In the genomic region with DNA sequence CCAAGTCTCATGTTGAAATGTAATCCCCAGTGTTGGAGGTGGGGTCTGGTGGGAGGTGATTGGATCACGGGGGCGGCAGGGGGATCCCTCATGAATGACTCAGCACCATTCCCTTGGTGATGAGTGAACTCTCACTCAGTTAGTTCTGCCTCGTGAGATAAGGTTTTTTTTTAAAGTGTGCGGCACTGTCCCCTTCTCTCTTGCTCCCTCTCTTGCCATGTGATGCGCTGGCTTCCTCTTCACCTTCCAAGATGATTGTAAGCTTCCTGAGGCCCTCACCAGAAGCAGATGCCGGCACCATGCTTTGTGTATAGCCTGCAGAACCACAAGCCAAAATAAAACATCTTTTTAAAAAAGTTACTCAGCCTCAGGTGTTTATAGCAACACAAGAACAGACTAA, we compare ENCODE assay signal across 1 cellular context.
TF ChIP-seq lines count a peak whose summit lies in the region.

No MANE protein-coding gene starts in this region.

TF ChIP-seq in GM23338, 12 proteins besides CTCF, POLR2A, EP300 and RAD21 (continued from another document):
- TF ChIP-seq, protein P1, sequence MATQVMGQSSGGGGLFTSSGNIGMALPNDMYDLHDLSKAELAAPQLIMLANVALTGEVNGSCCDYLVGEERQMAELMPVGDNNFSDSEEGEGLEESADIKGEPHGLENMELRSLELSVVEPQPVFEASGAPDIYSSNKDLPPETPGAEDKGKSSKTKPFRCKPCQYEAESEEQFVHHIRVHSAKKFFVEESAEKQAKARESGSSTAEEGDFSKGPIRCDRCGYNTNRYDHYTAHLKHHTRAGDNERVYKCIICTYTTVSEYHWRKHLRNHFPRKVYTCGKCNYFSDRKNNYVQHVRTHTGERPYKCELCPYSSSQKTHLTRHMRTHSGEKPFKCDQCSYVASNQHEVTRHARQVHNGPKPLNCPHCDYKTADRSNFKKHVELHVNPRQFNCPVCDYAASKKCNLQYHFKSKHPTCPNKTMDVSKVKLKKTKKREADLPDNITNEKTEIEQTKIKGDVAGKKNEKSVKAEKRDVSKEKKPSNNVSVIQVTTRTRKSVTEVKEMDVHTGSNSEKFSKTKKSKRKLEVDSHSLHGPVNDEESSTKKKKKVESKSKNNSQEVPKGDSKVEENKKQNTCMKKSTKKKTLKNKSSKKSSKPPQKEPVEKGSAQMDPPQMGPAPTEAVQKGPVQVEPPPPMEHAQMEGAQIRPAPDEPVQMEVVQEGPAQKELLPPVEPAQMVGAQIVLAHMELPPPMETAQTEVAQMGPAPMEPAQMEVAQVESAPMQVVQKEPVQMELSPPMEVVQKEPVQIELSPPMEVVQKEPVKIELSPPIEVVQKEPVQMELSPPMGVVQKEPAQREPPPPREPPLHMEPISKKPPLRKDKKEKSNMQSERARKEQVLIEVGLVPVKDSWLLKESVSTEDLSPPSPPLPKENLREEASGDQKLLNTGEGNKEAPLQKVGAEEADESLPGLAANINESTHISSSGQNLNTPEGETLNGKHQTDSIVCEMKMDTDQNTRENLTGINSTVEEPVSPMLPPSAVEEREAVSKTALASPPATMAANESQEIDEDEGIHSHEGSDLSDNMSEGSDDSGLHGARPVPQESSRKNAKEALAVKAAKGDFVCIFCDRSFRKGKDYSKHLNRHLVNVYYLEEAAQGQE (IDR thresholded peaks at IDR 0.05; ENCODE audit: unreplicated experiment): no peak
- TF ChIP-seq POLR2AphosphoS5 (IDR thresholded peaks at IDR 0.05; ENCODE audit: low read depth) (no peak), EZH2 (IDR thresholded peaks at IDR 0.05; ENCODE audit: low read depth, unreplicated experiment) (no peak), EZH2phosphoT487 (IDR thresholded peaks at IDR 0.05; ENCODE audit: unreplicated experiment) (no peak), CREB1 (CRISPR knock-in tag; IDR thresholded peaks at IDR 0.05; ENCODE audit: low read depth) (no peak), ZNF114 (CRISPR knock-in tag; IDR thresholded peaks at IDR 0.05) (no peak)
- TF ChIP-seq, protein P2, sequence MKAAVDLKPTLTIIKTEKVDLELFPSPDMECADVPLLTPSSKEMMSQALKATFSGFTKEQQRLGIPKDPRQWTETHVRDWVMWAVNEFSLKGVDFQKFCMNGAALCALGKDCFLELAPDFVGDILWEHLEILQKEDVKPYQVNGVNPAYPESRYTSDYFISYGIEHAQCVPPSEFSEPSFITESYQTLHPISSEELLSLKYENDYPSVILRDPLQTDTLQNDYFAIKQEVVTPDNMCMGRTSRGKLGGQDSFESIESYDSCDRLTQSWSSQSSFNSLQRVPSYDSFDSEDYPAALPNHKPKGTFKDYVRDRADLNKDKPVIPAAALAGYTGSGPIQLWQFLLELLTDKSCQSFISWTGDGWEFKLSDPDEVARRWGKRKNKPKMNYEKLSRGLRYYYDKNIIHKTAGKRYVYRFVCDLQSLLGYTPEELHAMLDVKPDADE (IDR thresholded peaks at IDR 0.05): no peak
- TF ChIP-seq, protein P3, sequence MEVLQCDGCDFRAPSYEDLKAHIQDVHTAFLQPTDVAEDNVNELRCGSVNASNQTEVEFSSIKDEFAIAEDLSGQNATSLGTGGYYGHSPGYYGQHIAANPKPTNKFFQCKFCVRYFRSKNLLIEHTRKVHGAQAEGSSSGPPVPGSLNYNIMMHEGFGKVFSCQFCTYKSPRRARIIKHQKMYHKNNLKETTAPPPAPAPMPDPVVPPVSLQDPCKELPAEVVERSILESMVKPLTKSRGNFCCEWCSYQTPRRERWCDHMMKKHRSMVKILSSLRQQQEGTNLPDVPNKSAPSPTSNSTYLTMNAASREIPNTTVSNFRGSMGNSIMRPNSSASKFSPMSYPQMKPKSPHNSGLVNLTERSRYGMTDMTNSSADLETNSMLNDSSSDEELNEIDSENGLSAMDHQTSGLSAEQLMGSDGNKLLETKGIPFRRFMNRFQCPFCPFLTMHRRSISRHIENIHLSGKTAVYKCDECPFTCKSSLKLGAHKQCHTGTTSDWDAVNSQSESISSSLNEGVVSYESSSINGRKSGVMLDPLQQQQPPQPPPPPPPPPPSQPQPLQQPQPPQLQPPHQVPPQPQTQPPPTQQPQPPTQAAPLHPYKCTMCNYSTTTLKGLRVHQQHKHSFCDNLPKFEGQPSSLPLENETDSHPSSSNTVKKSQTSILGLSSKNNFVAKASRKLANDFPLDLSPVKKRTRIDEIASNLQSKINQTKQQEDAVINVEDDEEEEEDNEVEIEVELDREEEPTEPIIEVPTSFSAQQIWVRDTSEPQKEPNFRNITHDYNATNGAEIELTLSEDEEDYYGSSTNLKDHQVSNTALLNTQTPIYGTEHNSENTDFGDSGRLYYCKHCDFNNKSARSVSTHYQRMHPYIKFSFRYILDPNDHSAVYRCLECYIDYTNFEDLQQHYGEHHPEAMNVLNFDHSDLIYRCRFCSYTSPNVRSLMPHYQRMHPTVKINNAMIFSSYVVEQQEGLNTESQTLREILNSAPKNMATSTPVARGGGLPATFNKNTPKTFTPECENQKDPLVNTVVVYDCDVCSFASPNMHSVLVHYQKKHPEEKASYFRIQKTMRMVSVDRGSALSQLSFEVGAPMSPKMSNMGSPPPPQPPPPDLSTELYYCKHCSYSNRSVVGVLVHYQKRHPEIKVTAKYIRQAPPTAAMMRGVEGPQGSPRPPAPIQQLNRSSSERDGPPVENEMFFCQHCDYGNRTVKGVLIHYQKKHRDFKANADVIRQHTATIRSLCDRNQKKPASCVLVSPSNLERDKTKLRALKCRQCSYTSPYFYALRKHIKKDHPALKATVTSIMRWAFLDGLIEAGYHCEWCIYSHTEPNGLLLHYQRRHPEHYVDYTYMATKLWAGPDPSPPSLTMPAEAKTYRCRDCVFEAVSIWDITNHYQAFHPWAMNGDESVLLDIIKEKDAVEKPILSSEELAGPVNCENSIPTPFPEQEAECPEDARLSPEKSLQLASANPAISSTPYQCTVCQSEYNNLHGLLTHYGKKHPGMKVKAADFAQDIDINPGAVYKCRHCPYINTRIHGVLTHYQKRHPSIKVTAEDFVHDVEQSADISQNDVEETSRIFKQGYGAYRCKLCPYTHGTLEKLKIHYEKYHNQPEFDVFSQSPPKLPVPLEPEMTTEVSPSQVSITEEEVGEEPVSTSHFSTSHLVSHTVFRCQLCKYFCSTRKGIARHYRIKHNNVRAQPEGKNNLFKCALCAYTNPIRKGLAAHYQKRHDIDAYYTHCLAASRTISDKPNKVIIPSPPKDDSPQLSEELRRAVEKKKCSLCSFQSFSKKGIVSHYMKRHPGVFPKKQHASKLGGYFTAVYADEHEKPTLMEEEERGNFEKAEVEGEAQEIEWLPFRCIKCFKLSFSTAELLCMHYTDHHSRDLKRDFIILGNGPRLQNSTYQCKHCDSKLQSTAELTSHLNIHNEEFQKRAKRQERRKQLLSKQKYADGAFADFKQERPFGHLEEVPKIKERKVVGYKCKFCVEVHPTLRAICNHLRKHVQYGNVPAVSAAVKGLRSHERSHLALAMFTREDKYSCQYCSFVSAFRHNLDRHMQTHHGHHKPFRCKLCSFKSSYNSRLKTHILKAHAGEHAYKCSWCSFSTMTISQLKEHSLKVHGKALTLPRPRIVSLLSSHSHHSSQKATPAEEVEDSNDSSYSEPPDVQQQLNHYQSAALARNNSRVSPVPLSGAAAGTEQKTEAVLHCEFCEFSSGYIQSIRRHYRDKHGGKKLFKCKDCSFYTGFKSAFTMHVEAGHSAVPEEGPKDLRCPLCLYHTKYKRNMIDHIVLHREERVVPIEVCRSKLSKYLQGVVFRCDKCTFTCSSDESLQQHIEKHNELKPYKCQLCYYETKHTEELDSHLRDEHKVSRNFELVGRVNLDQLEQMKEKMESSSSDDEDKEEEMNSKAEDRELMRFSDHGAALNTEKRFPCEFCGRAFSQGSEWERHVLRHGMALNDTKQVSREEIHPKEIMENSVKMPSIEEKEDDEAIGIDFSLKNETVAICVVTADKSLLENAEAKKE (CRISPR knock-in tag; IDR thresholded peaks at IDR 0.05): no peak
